In the genomic region with DNA sequence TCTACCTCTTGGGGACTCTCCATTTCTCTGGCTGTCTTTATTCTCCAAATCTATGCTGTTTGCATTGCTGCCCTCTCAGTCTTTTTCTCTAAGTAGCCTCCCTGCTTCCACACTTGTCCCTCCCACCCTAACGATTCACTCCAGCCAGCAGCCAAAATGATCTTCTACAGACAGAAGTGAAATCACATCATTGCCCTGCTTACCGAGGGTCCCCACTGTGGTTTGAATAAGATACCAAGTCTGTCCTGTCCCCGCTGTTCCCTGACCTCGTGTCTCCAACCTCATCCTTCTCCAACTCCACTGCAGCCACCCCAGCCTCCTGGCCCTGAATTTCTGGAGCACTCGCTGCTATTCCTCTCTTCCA, we compare ENCODE assay signal across 12 cellular contexts. TPM values are rescaled to one million over a fixed set of nuclear protein-coding genes. Genes with fewer than 3 reads are reported as not detected.
DNase-seq lines count a peak whose midpoint lies in the region; ATAC-seq and TF ChIP-seq lines count a peak whose summit lies in the region.
"Had no signal": no experiment of that assay in that cellular context is flagged by ENCODE, and none has a peak within 500 bp of the region (broad histone marks: within the 10 kb centered on the region; RNA-seq: fewer than 3 reads in every experiment).

No MANE protein-coding gene starts in this region.

- H2BK5ac ChIP-seq in mesenchymal stem cell (ENCODE audit: low read depth, low read length, poor library complexity, severe bottlenecking), result no peak overlapping the region

- ATAC-seq in heart left ventricle (no peak), Right ventricle myocardium inferior (no peak), upper lobe of left lung (ENCODE audit: low FRiP score in 2 of 2) (no peak), HG03469 (IDR thresholded peaks at IDR 0.05; ENCODE audit: unreplicated experiment) (no peak)
- no peak for ATAC-seq in CD8-positive, alpha-beta T cell
- no peak for ATAC-seq in stimulated activated naive CD8-positive, alpha-beta T cell treated with anti-CD3 and anti-CD28 coated beads, Interleukin-15, amount 100 ng/mL, for 72 hours

- no peak overlapping the region for H3K4me3 Mint-ChIP-seq in CD8-positive, alpha-beta T cell
- no peak overlapping the region for H3K4me3 Mint-ChIP-seq in stimulated activated naive CD8-positive, alpha-beta T cell treated with anti-CD3 and anti-CD28 coated beads, Interleukin-15, amount 100 ng/mL, for 72 hours
- H3K4me3 Mint-ChIP-seq: activated CD4-positive, alpha-beta T cell treated with anti-CD3 and anti-CD28 coated beads, Interleukin-2, amount 10 ng/mL, durations not matched to agents 24 days and 14 days; activated naive CD8-positive, alpha-beta T cell treated with anti-CD3 and anti-CD28 coated beads, Interleukin-2, amount 10 ng/mL, durations not matched to agents 7 days and 5 days had no signal

- H3K36me3 ChIP-seq in heart left ventricle (no peaks in the 10 kb centered on the region), mesenchymal stem cell (ENCODE audit: control insufficient read depth in 1 of 2, insufficient read depth in 2 of 2, low read depth in 1 of 2, low read length in 2 of 2) (no peaks in the 10 kb centered on the region), upper lobe of left lung (no peaks in the 10 kb centered on the region)
- no peaks in the 10 kb centered on the region for H3K36me3 ChIP-seq in CD8-positive, alpha-beta T cell (ENCODE audit: insufficient read depth, low read length)
- H3K36me3 ChIP-seq: SJSA1 had no signal

- peaks cover 0 to 20% (median 8%) of the 10 kb centered on the region in 12 donors for H3K4me1 ChIP-seq in heart left ventricle
- H3K4me1 ChIP-seq in mesenchymal stem cell (ENCODE audit: control insufficient read depth, insufficient read depth, low read depth, low read length), result peaks cover 7% of the 10 kb centered on the region
- peaks cover 5 to 12% (median 11%) of the 10 kb centered on the region in 4 donors for H3K4me1 ChIP-seq in upper lobe of left lung
- peaks cover 2% of the 10 kb centered on the region for H3K4me1 ChIP-seq in CD8-positive, alpha-beta T cell (ENCODE audit: insufficient read depth, low read length)
- H3K4me1 ChIP-seq: SJSA1 had no signal

- H3K27ac Mint-ChIP-seq in CD8-positive, alpha-beta T cell, result no peak overlapping the region
- no peak overlapping the region for H3K27ac Mint-ChIP-seq in stimulated activated naive CD8-positive, alpha-beta T cell treated with anti-CD3 and anti-CD28 coated beads, Interleukin-15, amount 100 ng/mL, for 72 hours
- H3K27ac Mint-ChIP-seq: activated CD4-positive, alpha-beta T cell treated with anti-CD3 and anti-CD28 coated beads, Interleukin-2, amount 10 ng/mL, durations not matched to agents 24 days and 14 days; activated naive CD8-positive, alpha-beta T cell treated with anti-CD3 and anti-CD28 coated beads, Interleukin-2, amount 10 ng/mL, durations not matched to agents 7 days and 5 days had no signal

- no peak overlapping the region for H2BK12ac ChIP-seq in mesenchymal stem cell (ENCODE audit: low read length in 2 of 2)

- TF ChIP-seq CTCF in heart left ventricle (IDR thresholded peaks at IDR 0.05) (no peak), choroid plexus epithelial cell (conservative IDR thresholded peaks at IDR 0.05; ENCODE audit: low read depth, low read length) (no peak), upper lobe of left lung (IDR thresholded peaks at IDR 0.05) (no peak)
- TF ChIP-seq CTCF in CD8-positive, alpha-beta T cell (IDR thresholded peaks at IDR 0.05), result no peak

- TF ChIP-seq POLR2A in heart left ventricle (IDR thresholded peaks at IDR 0.05) (no peak), upper lobe of left lung (IDR thresholded peaks at IDR 0.05) (no peak)

- peaks cover 1% of the 10 kb centered on the region for H3K4me1 Mint-ChIP-seq in CD8-positive, alpha-beta T cell (ENCODE audit: low read depth)
- H3K4me1 Mint-ChIP-seq in stimulated activated naive CD8-positive, alpha-beta T cell treated with anti-CD3 and anti-CD28 coated beads, Interleukin-15, amount 100 ng/mL, for 72 hours, result peaks cover 33% of the 10 kb centered on the region

- H3K27ac ChIP-seq in heart left ventricle, result peak overlapping the region in 6 of 12 donors; percentile 20 to 70 (median 50)
- no peak overlapping the region for H3K27ac ChIP-seq in mesenchymal stem cell (ENCODE audit: low read length, poor library complexity, severe bottlenecking)
- peak overlapping the region in 2 of 4 donors; percentile 20 to 68 for H3K27ac ChIP-seq in upper lobe of left lung
- H3K27ac ChIP-seq in CD8-positive, alpha-beta T cell (ENCODE audit: low read depth, low read length), result no peak overlapping the region
- H3K27ac ChIP-seq: SJSA1 had no signal

- no peak for TF ChIP-seq EP300 in upper lobe of left lung (IDR thresholded peaks at IDR 0.05)

- no peak overlapping the region for H3K14ac ChIP-seq in mesenchymal stem cell (ENCODE audit: low read length in 2 of 2)

- no peak overlapping the region for H2BK15ac ChIP-seq in mesenchymal stem cell (ENCODE audit: low read depth, poor library complexity, severe bottlenecking)

- H3K4me3 ChIP-seq in heart left ventricle (peak overlapping the region in 10 of 12 donors; percentile 22 to 55 (median 41)), choroid plexus epithelial cell (ENCODE audit: low read depth, low read length) (peak overlapping the region; percentile 39), mesenchymal stem cell (ENCODE audit: insufficient read depth in 1 of 2, low read depth in 1 of 2, low read length in 2 of 2) (peak overlapping the region in 1 of 2 experiments; percentile 52), upper lobe of left lung (peak overlapping the region in 3 of 4 donors; percentile 14 to 42 (median 42))
- H3K4me3 ChIP-seq in CD8-positive, alpha-beta T cell (ENCODE audit: low read depth, low read length), result no peak overlapping the region
- H3K4me3 ChIP-seq: SJSA1 had no signal

- H2BK120ac ChIP-seq in mesenchymal stem cell (ENCODE audit: low read depth, low read length), result no peak overlapping the region

- H3K36me3 Mint-ChIP-seq in CD8-positive, alpha-beta T cell, result no peaks in the 10 kb centered on the region
- H3K36me3 Mint-ChIP-seq: activated naive CD8-positive, alpha-beta T cell treated with anti-CD3 and anti-CD28 coated beads, Interleukin-2, amount 10 ng/mL, durations not matched to agents 7 days and 5 days had no signal

- CTCF ChIA-PET in CD8-positive, alpha-beta T cell (lab: Charles Lee), result interaction anchor here (0.7 to 1.6 kb wide), 7 partner anchors 10 to 1274 kb away, joined by 3 to 4 read pairs (median 3); no protein-coding TSS in a partner anchor

- no peak overlapping the region for H3K18ac ChIP-seq in mesenchymal stem cell (ENCODE audit: low read depth in 1 of 2, low read length in 2 of 2)

- no peaks in the 10 kb centered on the region for H3K79me1 ChIP-seq in mesenchymal stem cell (replicated peaks; ENCODE audit: low read length, poor library complexity, severe bottlenecking)

- no peak overlapping the region for H4K8ac ChIP-seq in mesenchymal stem cell (ENCODE audit: low read length)

- H2AK5ac ChIP-seq in mesenchymal stem cell (ENCODE audit: low read length, severe bottlenecking), result no peak overlapping the region

- peaks cover 7% of the 10 kb centered on the region for H3K27me3 Mint-ChIP-seq in CD8-positive, alpha-beta T cell (ENCODE audit: low read depth)
- no peaks in the 10 kb centered on the region for H3K27me3 Mint-ChIP-seq in stimulated activated naive CD8-positive, alpha-beta T cell treated with anti-CD3 and anti-CD28 coated beads, Interleukin-15, amount 100 ng/mL, for 72 hours

- H3K4ac ChIP-seq in mesenchymal stem cell (ENCODE audit: low read depth in 1 of 2, low read length in 2 of 2), result no peak overlapping the region

- no peak overlapping the region for H3K23ac ChIP-seq in mesenchymal stem cell (ENCODE audit: low read length in 2 of 2)

- H2AFZ ChIP-seq in mesenchymal stem cell (ENCODE audit: low read depth, low read length), result peak overlapping the region; percentile 18

- POLR2A ChIA-PET in CD8-positive, alpha-beta T cell (lab: Charles Lee), result no interaction called here

- intact Hi-C loops in heart left ventricle (cut with DNase I) (loop anchor here in 8 of 10 donors (2.0 to 5.0 kb wide), 3 partner anchors 119 to 127 kb away; partner anchors contain the start of gene TP53RK (in 1 of the 8)), Right ventricle myocardium inferior (cut with DNase I) (loop anchor here (5.0 kb wide), 1 partner anchor 120 kb away; no protein-coding TSS in a partner anchor)
- intact Hi-C loops in CD8-positive, alpha-beta T cell (cut with DNase I, micrococcal nuclease), result no loop called here

- DNase-seq in heart left ventricle (no peak), Right ventricle myocardium inferior (ENCODE audit: missing footprints) (no peak), choroid plexus epithelial cell (ENCODE audit: low read depth) (no peak), mesenchymal stem cell (no peak), upper lobe of left lung (no peak)
- no peak for DNase-seq in CD8-positive, alpha-beta T cell
- DNase-seq in stimulated activated naive CD8-positive, alpha-beta T cell treated with anti-CD3 and anti-CD28 coated beads, Interleukin-15, amount 100 ng/mL, for 72 hours, result no peak

- peak overlapping the region; percentile 66 for H3K9ac ChIP-seq in mesenchymal stem cell (ENCODE audit: low read length)

- no peaks in the 10 kb centered on the region for H3K27me3 ChIP-seq in heart left ventricle
- peaks cover 0 to 3% of the 10 kb centered on the region in 2 experiments for H3K27me3 ChIP-seq in mesenchymal stem cell (ENCODE audit: control insufficient read depth in 1 of 2, insufficient read depth in 1 of 2, low read length in 2 of 2)
- H3K27me3 ChIP-seq in upper lobe of left lung, result no peaks in the 10 kb centered on the region
- H3K27me3 ChIP-seq in CD8-positive, alpha-beta T cell (ENCODE audit: insufficient read depth, low read length), result no peaks in the 10 kb centered on the region
- H3K27me3 ChIP-seq: SJSA1 had no signal

- H3K9me3 ChIP-seq in heart left ventricle, result no peaks in the 10 kb centered on the region
- H3K9me3 ChIP-seq in mesenchymal stem cell (ENCODE audit: control insufficient read depth, low read length), result no peaks in the 10 kb centered on the region
- no peaks in the 10 kb centered on the region for H3K9me3 ChIP-seq in upper lobe of left lung
- no peaks in the 10 kb centered on the region for H3K9me3 ChIP-seq in CD8-positive, alpha-beta T cell (ENCODE audit: low read length)
- H3K9me3 ChIP-seq: SJSA1 had no signal

- no peak overlapping the region for H4K91ac ChIP-seq in mesenchymal stem cell (ENCODE audit: low read length)

- no peaks in the 10 kb centered on the region for H3K9me3 Mint-ChIP-seq in CD8-positive, alpha-beta T cell
- no peaks in the 10 kb centered on the region for H3K9me3 Mint-ChIP-seq in stimulated activated naive CD8-positive, alpha-beta T cell treated with anti-CD3 and anti-CD28 coated beads, Interleukin-15, amount 100 ng/mL, for 72 hours
- H3K9me3 Mint-ChIP-seq: activated CD4-positive, alpha-beta T cell treated with anti-CD3 and anti-CD28 coated beads, Interleukin-2, amount 10 ng/mL, durations not matched to agents 24 days and 14 days; activated naive CD8-positive, alpha-beta T cell treated with anti-CD3 and anti-CD28 coated beads, Interleukin-2, amount 10 ng/mL, durations not matched to agents 7 days and 5 days had no signal

- 42 to 57% (median 49%) methylated on average over 5 of the region's 5 CpGs for WGBS in heart left ventricle, 4 donors
- 68% methylated on average over 5 of the region's 5 CpGs for WGBS in mesenchymal stem cell
- whole genome bisulfite sequencing in upper lobe of left lung, 2 donors, result 50 to 53% methylated on average over 5 of the region's 5 CpGs

- no peak overlapping the region for H3K4me2 ChIP-seq in mesenchymal stem cell (ENCODE audit: low read length, poor library complexity, severe bottlenecking)

RNA-seq across cellular contexts. Expression of gene OCSTAMP, which starts 11.5 kb away (rescaled TPM):
- total RNA-seq in heart left ventricle (not detected), Right ventricle myocardium inferior (not detected), upper lobe of left lung (not detected)
- not detected for polyA plus RNA-seq in heart left ventricle
- polyA plus RNA-seq in mesenchymal stem cell (2013, experiment 1 of 2), result not detected
- not detected for polyA plus RNA-seq in mesenchymal stem cell (2013, experiment 2 of 2)
- not detected for total RNA-seq in CD8-positive, alpha-beta T cell
- total RNA-seq: activated naive CD8-positive, alpha-beta T cell treated with anti-CD3 and anti-CD28 coated beads, Interleukin-2, amount 10 ng/mL, durations not matched to agents 7 days and 5 days; renal cortical epithelial cell; SJSA1 had no signal

RNA-seq across cellular contexts. Expression of gene ZNF334, which starts 48.6 kb away (rescaled TPM):
- total RNA-seq in heart left ventricle (1 to 10 TPM in 6 of 9 donors, under 1 TPM in 3; 0.31 to 2.5 (median 1.3) TPM), Right ventricle myocardium inferior (0.57 TPM), upper lobe of left lung (10 to 100 TPM in 2 of 6 donors, 1 to 10 TPM in 4; 1.9 to 27.2 (median 5.2) TPM)
- under 1 TPM; 0.78 to 0.95 TPM for polyA plus RNA-seq in heart left ventricle
- 2.8 TPM for polyA plus RNA-seq in mesenchymal stem cell (2013, experiment 1 of 2)
- 2.6 TPM for polyA plus RNA-seq in mesenchymal stem cell (2013, experiment 2 of 2)
- under 1 TPM; 0.14 TPM for total RNA-seq in CD8-positive, alpha-beta T cell

Comparison
In these comparisons a context has a peak if more than half of its experiments do, and no peak if none do; other contexts are left out.
1. intact Hi-C loops: an anchor here in heart left ventricle (2.0 to 5.0 kb wide) and Right ventricle myocardium inferior (5.0 kb wide); none called in CD8-positive, alpha-beta T cell.